1 cellular context compared by ENCODE assay signal in the genomic region with DNA sequence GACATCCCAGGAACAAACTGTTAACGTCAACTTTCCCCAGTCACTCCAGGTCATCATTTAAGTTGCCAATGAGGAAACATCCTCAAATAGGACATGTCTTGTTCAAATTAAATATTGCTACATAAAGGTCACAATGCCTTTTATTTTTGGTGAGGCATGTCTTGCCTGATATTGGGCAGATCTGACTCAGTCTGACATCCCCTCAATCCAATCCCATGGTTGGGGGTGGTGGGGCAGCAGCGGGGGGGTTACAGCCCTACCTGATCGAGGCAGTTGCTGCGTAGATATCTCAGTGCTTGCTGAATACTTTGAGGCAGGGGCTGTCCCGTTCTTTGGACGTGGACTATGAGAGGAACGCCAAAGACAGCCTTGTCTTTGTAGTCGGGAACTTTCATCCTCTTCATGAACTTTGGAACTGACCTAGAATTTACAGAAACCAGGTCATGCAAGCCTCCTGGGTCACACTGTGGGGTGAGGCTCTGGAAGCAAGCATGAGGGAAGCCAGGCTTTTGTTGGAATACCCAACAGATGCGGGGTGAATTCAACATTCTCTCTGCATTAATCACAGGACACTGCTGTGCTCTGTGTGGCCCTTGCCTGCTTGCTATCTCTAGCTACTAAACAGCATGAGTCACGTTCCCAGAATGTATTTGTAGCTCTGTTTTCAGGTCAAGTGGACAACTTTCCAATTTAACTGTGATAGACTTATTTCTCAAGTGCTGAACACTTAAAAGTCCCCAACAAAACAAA.
TF ChIP-seq lines count a peak whose summit lies in the region.

No MANE protein-coding gene starts in this region.

TF ChIP-seq in HepG2, 621 proteins besides CTCF, POLR2A, EP300 and RAD21 (continued from another document and continues in another):
- TF ChIP-seq REST (IDR thresholded peaks at IDR 0.05; ENCODE audit: borderline replicate concordance in 1 of 2, low read depth in 1 of 2, low read length in 2 of 2) (peak in 1 of 2 experiments; percentile 62; a peak in 1 of 4 replicates), ZNF564 (CRISPR knock-in tag; IDR thresholded peaks at IDR 0.05) (0 out of 2 replicates have a peak, but pooled peaks have one; percentile 39), CEBPG (CRISPR knock-in tag; IDR thresholded peaks at IDR 0.05) (peak; percentile 2), CREM (IDR thresholded peaks at IDR 0.05) (peak; percentile 87), CREM (CRISPR knock-in tag; IDR thresholded peaks at IDR 0.05) (no peak), DBP (CRISPR knock-in tag; IDR thresholded peaks at IDR 0.05; ENCODE audit: not compliant biosample characterization) (no peak), DPF2 (CRISPR knock-in tag; IDR thresholded peaks at IDR 0.05; ENCODE audit: borderline replicate concordance, low read depth) (peak; percentile 77; the same call in 1 of the 2 replicates), HDAC1 (CRISPR knock-in tag; IDR thresholded peaks at IDR 0.05) (peak; percentile 80), THRA (CRISPR knock-in tag; IDR thresholded peaks at IDR 0.05; ENCODE audit: borderline replicate concordance) (peak; percentile 95; the same call in 1 of the 2 replicates), ZBED4 (CRISPR knock-in tag; IDR thresholded peaks at IDR 0.05; ENCODE audit: borderline replicate concordance) (peak; percentile 73; the same call in 1 of the 2 replicates), USF2 (IDR thresholded peaks at IDR 0.05; ENCODE audit: low read depth, low read length) (no peak), USF2 (CRISPR knock-in tag; IDR thresholded peaks at IDR 0.05; ENCODE audit: borderline replicate concordance) (no peak), ZNF331 (CRISPR knock-in tag; IDR thresholded peaks at IDR 0.05) (peak; percentile 92; the same call in 1 of the 2 replicates), SOX13 (IDR thresholded peaks at IDR 0.05) (0 out of 2 replicates have a peak, but pooled peaks have one; percentile 37), SOX13 (CRISPR knock-in tag; conservative IDR thresholded peaks at IDR 0.05 in 1 of 2, IDR thresholded peaks at IDR 0.05 in 1 of 2) (peak in 1 of 2 experiments; percentile 91; a peak in 2 of 4 replicates), FOXJ3 (CRISPR knock-in tag; IDR thresholded peaks at IDR 0.05; ENCODE audit: borderline replicate concordance) (peak; percentile 76; the same call in 1 of the 2 replicates), ZGPAT (CRISPR knock-in tag; IDR thresholded peaks at IDR 0.05) (peak; percentile 96), ZNF496 (CRISPR knock-in tag; IDR thresholded peaks at IDR 0.05; ENCODE audit: insufficient replicate concordance) (no peak), ZFYVE20 (CRISPR knock-in tag; IDR thresholded peaks at IDR 0.05; ENCODE audit: borderline replicate concordance, low read depth) (no peak), ESRRA (CRISPR knock-in tag; IDR thresholded peaks at IDR 0.05; ENCODE audit: low read depth) (peak; percentile 95), TP53 (CRISPR knock-in tag; conservative IDR thresholded peaks at IDR 0.05) (0 out of 2 replicates have a peak, but pooled peaks have one; percentile 25), SRY (CRISPR knock-in tag; IDR thresholded peaks at IDR 0.05) (no peak), EZH2 (conservative IDR thresholded peaks at IDR 0.05; ENCODE audit: low read depth, low read length) (no peak), HNRNPL (IDR thresholded peaks at IDR 0.05; ENCODE audit: low read depth, low read length) (no peak), ZNF138 (CRISPR knock-in tag; IDR thresholded peaks at IDR 0.05; ENCODE audit: low read depth) (no peak), UBTF (CRISPR knock-in tag; IDR thresholded peaks at IDR 0.05) (0 out of 2 replicates have a peak, but pooled peaks have one; percentile 18), ZNF768 (CRISPR knock-in tag; IDR thresholded peaks at IDR 0.05) (no peak), NR2F1 (CRISPR knock-in tag; IDR thresholded peaks at IDR 0.05) (peak; percentile 85 to 92), ZNF761 (CRISPR knock-in tag; conservative IDR thresholded peaks at IDR 0.05) (0 out of 2 replicates have a peak, but pooled peaks have one; percentile 45), HMG20B (CRISPR knock-in tag; conservative IDR thresholded peaks at IDR 0.05) (peak; percentile 89; the same call in 1 of the 2 replicates), GATAD1 (CRISPR knock-in tag; IDR thresholded peaks at IDR 0.05) (peak; percentile 68; the same call in 1 of the 2 replicates), TEAD3 (CRISPR knock-in tag; optimal IDR thresholded peaks at IDR 0.05; ENCODE audit: borderline replicate concordance) (peak; percentile 95), ZNF556 (CRISPR knock-in tag; IDR thresholded peaks at IDR 0.05; ENCODE audit: borderline replicate concordance) (peak; percentile 69; the same call in 1 of the 2 replicates), MTF2 (CRISPR knock-in tag; IDR thresholded peaks at IDR 0.05; ENCODE audit: borderline replicate concordance) (peak; percentile 49; the same call in 1 of the 2 replicates), ZNF350 (CRISPR knock-in tag; IDR thresholded peaks at IDR 0.05; ENCODE audit: borderline replicate concordance, low read depth) (peak; percentile 68; the same call in 1 of the 2 replicates), MTA3 (CRISPR knock-in tag; IDR thresholded peaks at IDR 0.05) (no peak), ARNTL (CRISPR knock-in tag; IDR thresholded peaks at IDR 0.05) (peak; percentile 67; the same call in 1 of the 2 replicates), ZSCAN25 (CRISPR knock-in tag; IDR thresholded peaks at IDR 0.05) (peak; percentile 73; the same call in 1 of the 2 replicates)
- TF ChIP-seq, protein P1, sequence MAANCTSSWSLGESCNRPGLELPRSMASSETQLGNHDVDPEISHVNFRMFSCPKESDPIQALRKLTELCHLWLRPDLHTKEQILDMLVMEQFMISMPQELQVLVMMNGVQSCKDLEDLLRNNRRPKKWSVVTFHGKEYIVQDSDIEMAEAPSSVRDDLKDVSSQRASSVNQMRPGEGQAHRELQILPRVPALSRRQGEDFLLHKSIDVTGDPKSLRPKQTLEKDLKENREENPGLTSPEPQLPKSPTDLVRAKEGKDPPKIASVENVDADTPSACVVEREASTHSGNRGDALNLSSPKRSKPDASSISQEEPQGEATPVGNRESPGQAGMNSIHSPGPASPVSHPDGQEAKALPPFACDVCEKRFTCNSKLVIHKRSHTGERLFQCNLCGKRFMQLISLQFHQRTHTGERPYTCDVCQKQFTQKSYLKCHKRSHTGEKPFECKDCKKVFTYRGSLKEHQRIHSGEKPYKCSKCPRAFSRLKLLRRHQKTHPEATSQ (CRISPR knock-in tag; IDR thresholded peaks at IDR 0.05; ENCODE audit: borderline replicate concordance): peak; percentile 50; the same call in 1 of the 2 replicates
